ENCODE assay signal across 11 cellular contexts in genomic region chr6:169452117-169452868, GRCh38.
DNase-seq lines count a peak whose midpoint lies in the region; ATAC-seq, FAIRE-seq and TF ChIP-seq lines count a peak whose summit lies in the region.
"Had no signal": no experiment of that assay in that cellular context is flagged by ENCODE, and none has a peak within 500 bp of the region (broad histone marks: within the 10 kb centered on the region; RNA-seq: fewer than 3 reads in every experiment).

No MANE protein-coding gene starts in this region.

- no peak for FAIRE-seq in pancreas (lab: Jason Lieb, UNC)
- FAIRE-seq: H1 had no signal

- POLR2A ChIA-PET in PC-9 (lab: Charles Lee; ENCODE audit: unreplicated experiment), result no interaction called here
- POLR2A ChIA-PET in activated CD8-positive, alpha-beta T cell treated with anti-CD3 and anti-CD28 coated beads for 36 hours (lab: Charles Lee), result no interaction called here

- no peaks in the 10 kb centered on the region for H3K79me1 ChIP-seq in neuronal stem cell (ENCODE audit: low read depth, low read length)

- no peak overlapping the region for H2BK12ac ChIP-seq in neuronal stem cell (ENCODE audit: low read length)

- no peak overlapping the region for H4K8ac ChIP-seq in neuronal stem cell (ENCODE audit: low read depth, low read length)

- H2AFZ ChIP-seq in PC-9 (peak overlapping the region; percentile 74), neuronal stem cell (ENCODE audit: low read length) (no peak overlapping the region)

- H3K27me3 ChIP-seq in PC-9 (ENCODE audit: insufficient read depth, low read depth) (no peaks in the 10 kb centered on the region), pancreas (no peaks in the 10 kb centered on the region), neuronal stem cell (ENCODE audit: control insufficient read depth in 3 of 3, insufficient read depth in 3 of 3, low read depth in 1 of 3, low read length in 3 of 3) (no peaks in the 10 kb centered on the region)

- H3F3A ChIP-seq in PC-9 (ENCODE audit: insufficient read depth, low read depth), result no peaks in the 10 kb centered on the region

- intact Hi-C loops in PC-9 (cut with micrococcal nuclease; ENCODE audit: unreplicated experiment), result loop anchor here (10.0 kb wide), 1 partner anchor 253 kb away; the partner anchor contains the start of genes C6orf120 and WDR27
- intact Hi-C loops in pancreas (cut with DNase I), result no loop called here
- intact Hi-C loops in activated CD8-positive, alpha-beta T cell treated with anti-CD3 and anti-CD28 coated beads for 36 hours (cut with micrococcal nuclease), result no loop called here

- H2BK5ac ChIP-seq in neuronal stem cell (ENCODE audit: low read length), result no peak overlapping the region

- H3K9me3 ChIP-seq in PC-9 (ENCODE audit: insufficient read depth, low read depth), result no peaks in the 10 kb centered on the region
- H3K9me3 ChIP-seq in pancreas, result no peaks in the 10 kb centered on the region
- peaks cover 0 to 2% of the 10 kb centered on the region in 2 donors for H3K9me3 ChIP-seq in neuronal stem cell (replicated peaks in 1 of 2; ENCODE audit: control insufficient read depth in 2 of 2, insufficient read depth in 1 of 2, low read depth in 1 of 2, low read length in 2 of 2)
- H3K9me3 ChIP-seq: Caco-2 had no signal

- H3K79me2 ChIP-seq in PC-9 (ENCODE audit: low read depth), result no peaks in the 10 kb centered on the region

- no peak overlapping the region for H4K91ac ChIP-seq in neuronal stem cell (ENCODE audit: low read depth, low read length, poor library complexity)

- CTCF ChIA-PET in PC-9 (lab: Charles Lee), result interaction anchor here (0.6 to 0.7 kb wide), 2 partner anchors 37 to 168 kb away, joined by 3 read pairs; no protein-coding TSS in a partner anchor
- CTCF ChIA-PET in activated CD8-positive, alpha-beta T cell treated with anti-CD3 and anti-CD28 coated beads for 36 hours (lab: Charles Lee), result interaction anchor here (1.2 kb wide), 1 partner anchor 113 kb away, joined by 3 read pairs; no protein-coding TSS in a partner anchor

- no peak overlapping the region for H2BK120ac ChIP-seq in neuronal stem cell (ENCODE audit: low read depth, low read length)

- H3K4me3 ChIP-seq in PC-9, result peak overlapping the region; percentile 55; the same call in 1 of the 2 replicates
- peak overlapping the region; percentile 57 for H3K4me3 ChIP-seq in fibroblast of the aortic adventitia (ENCODE audit: low read depth, low read length)
- H3K4me3 ChIP-seq in pancreas, result no peak overlapping the region
- no peak overlapping the region for H3K4me3 ChIP-seq in neuronal stem cell (ENCODE audit: low read length in 2 of 2)

- no peak overlapping the region for H3K23ac ChIP-seq in neuronal stem cell (ENCODE audit: low read depth, low read length, poor library complexity)

- H3K4me1 ChIP-seq in PC-9 (replicated peaks; ENCODE audit: insufficient read depth) (no peaks in the 10 kb centered on the region), pancreas (no peaks in the 10 kb centered on the region), neuronal stem cell (ENCODE audit: control insufficient read depth in 2 of 2, insufficient read depth in 1 of 2, low read depth in 1 of 2, low read length in 2 of 2) (peaks cover 0 to 4% of the 10 kb centered on the region in 2 donors)

- H3K9me3 Mint-ChIP-seq in activated CD8-positive, alpha-beta T cell treated with anti-CD3 and anti-CD28 coated beads for 36 hours, result no peaks in the 10 kb centered on the region

- H4K20me1 ChIP-seq in PC-9 (ENCODE audit: insufficient read depth), result no peaks in the 10 kb centered on the region

- peak in 3 of 4 donors; percentile 57 to 79 (median 60) for ATAC-seq in pancreas
- no peak for ATAC-seq in GM21619 (IDR thresholded peaks at IDR 0.05; ENCODE audit: unreplicated experiment)
- no peak for ATAC-seq in activated CD8-positive, alpha-beta T cell treated with anti-CD3 and anti-CD28 coated beads for 36 hours

- no peak overlapping the region for H2BK15ac ChIP-seq in neuronal stem cell (ENCODE audit: low read length)

- H3K14ac ChIP-seq in neuronal stem cell (ENCODE audit: low read length), result no peak overlapping the region

- no peak overlapping the region for H3K9ac ChIP-seq in neuronal stem cell (ENCODE audit: low read depth, low read length, poor library complexity)

- 80 to 89% methylated on average over 36 of the region's 36 CpGs for whole genome bisulfite sequencing in pancreas, 2 donors
- WGBS in neuronal stem cell (ENCODE audit: extremely low coverage in 2 of 2, insufficient read length in 2 of 2, insufficient replicate concordance in 1 of 2), 2 donors, result no CpG with 5 or more reads among the region's 36 CpGs

- H3K36me3 ChIP-seq in PC-9 (ENCODE audit: low read depth), result no peaks in the 10 kb centered on the region
- no peaks in the 10 kb centered on the region for H3K36me3 ChIP-seq in pancreas
- no peaks in the 10 kb centered on the region for H3K36me3 ChIP-seq in neuronal stem cell (replicated peaks in 1 of 2; ENCODE audit: control insufficient read depth in 2 of 2, insufficient read depth in 2 of 2, low read length in 2 of 2)

- no peak overlapping the region for H2AK5ac ChIP-seq in neuronal stem cell (ENCODE audit: low read depth, low read length)

- no peaks in the 10 kb centered on the region for H3K9me2 ChIP-seq in PC-9 (ENCODE audit: insufficient read depth)

- no peaks in the 10 kb centered on the region for H3K36me3 Mint-ChIP-seq in activated CD8-positive, alpha-beta T cell treated with anti-CD3 and anti-CD28 coated beads for 36 hours (ENCODE audit: low read depth)

- no peak overlapping the region for H3K18ac ChIP-seq in neuronal stem cell (ENCODE audit: low read length)

- H3K27me3 Mint-ChIP-seq in activated CD8-positive, alpha-beta T cell treated with anti-CD3 and anti-CD28 coated beads for 36 hours, result no peaks in the 10 kb centered on the region

- H3K27ac ChIP-seq in PC-9 (no peak overlapping the region), pancreas (no peak overlapping the region), neuronal stem cell (replicated peaks; ENCODE audit: low read length) (no peak overlapping the region)

- BruUV-seq in PC-9 (replicated peaks; lab: Mats Ljungman, UMichigan), result no TSS peak

- H3K4me3 Mint-ChIP-seq in activated CD8-positive, alpha-beta T cell treated with anti-CD3 and anti-CD28 coated beads for 36 hours, result no peak overlapping the region

- H3K4me1 Mint-ChIP-seq in activated CD8-positive, alpha-beta T cell treated with anti-CD3 and anti-CD28 coated beads for 36 hours (ENCODE audit: low read depth), result no peaks in the 10 kb centered on the region

- no peak overlapping the region for H3K4ac ChIP-seq in neuronal stem cell (ENCODE audit: low read length)

- H3K4me2 ChIP-seq in PC-9, result peak overlapping the region; percentile 74
- H3K4me2 ChIP-seq in neuronal stem cell (ENCODE audit: insufficient read depth, low read length, poor library complexity, severe bottlenecking), result no peak overlapping the region

- TF ChIP-seq CTCF in PC-9 (conservative IDR thresholded peaks at IDR 0.05) (no peak), fibroblast of the aortic adventitia (IDR thresholded peaks at IDR 0.05; ENCODE audit: insufficient read depth, low read length) (no peak), pancreas (IDR thresholded peaks at IDR 0.05) (no peak)
- no peak for TF ChIP-seq CTCF in activated CD8-positive, alpha-beta T cell treated with anti-CD3 and anti-CD28 coated beads for 36 hours (IDR thresholded peaks at IDR 0.05)

- peak; percentile 89 for DNase-seq in AG08396 (ENCODE audit: low spot score)
- peak; percentile 52 to 70 for DNase-seq in PC-9
- peak; percentile 94 for DNase-seq in fibroblast of the aortic adventitia (ENCODE audit: low read depth)
- no peak for DNase-seq in pancreas
- DNase-seq in neuronal stem cell (ENCODE audit: low spot score), result no peak
- no peak for DNase-seq in NCI-H187 (lab: John Stamatoyannopoulos, UW)
- DNase-seq in activated CD8-positive, alpha-beta T cell treated with anti-CD3 and anti-CD28 coated beads for 36 hours, result no peak
- DNase-seq: activated CD4-positive, alpha-beta T cell treated with anti-CD3 and anti-CD28 coated beads for 1 hour; Caco-2 had no signal

- H3K27ac Mint-ChIP-seq in activated CD8-positive, alpha-beta T cell treated with anti-CD3 and anti-CD28 coated beads for 36 hours, result no peak overlapping the region

Comparison
In these comparisons a context has a peak if more than half of its experiments do, and no peak if none do; other contexts are left out.
1. DNase-seq: peak in AG08396 (single experiment), PC-9 (2 of 2) and fibroblast of the aortic adventitia (single experiment); none in pancreas (0 of 6), neuronal stem cell (single experiment), NCI-H187 (0 of 2) and activated CD8-positive, alpha-beta T cell treated with anti-CD3 and anti-CD28 coated beads for 36 hours (single experiment).
2. H3K4me3 ChIP-seq: peak in PC-9 (single experiment) and fibroblast of the aortic adventitia (single experiment); none in pancreas (0 of 4) and neuronal stem cell (0 of 2).
3. ATAC-seq: peak in pancreas (3 of 4); none in GM21619 (single experiment) and activated CD8-positive, alpha-beta T cell treated with anti-CD3 and anti-CD28 coated beads for 36 hours (single experiment).